Comparison of ENCODE assay signal across 17 cellular contexts in genomic region chr13:67366533-67366932, GRCh38.
DNase-seq lines count a peak whose midpoint lies in the region; ATAC-seq, FAIRE-seq and TF ChIP-seq lines count a peak whose summit lies in the region.
"Had no signal": no experiment of that assay in that cellular context is flagged by ENCODE, and none has a peak within 500 bp of the region (broad histone marks: within the 10 kb centered on the region; RNA-seq: fewer than 3 reads in every experiment).

No MANE protein-coding gene starts in this region.

- ATAC-seq in K562: no peak
- ATAC-seq in aorta (ENCODE audit: low FRiP score): no peak
- ATAC-seq: HepG2, Panc1 had no signal

- H3K27ac ChIP-seq in K562 (ENCODE audit: extremely low read depth, low read depth, low read length) (no peak overlapping the region), neural cell (ENCODE audit: low read length) (peak overlapping the region; percentile 48), aorta (ENCODE audit: low read depth in 1 of 2, low read length in 2 of 2) (no peak overlapping the region)
- H3K27ac ChIP-seq: epithelial cell of prostate, testis had no signal

- intact Hi-C loops in K562 (cut with micrococcal nuclease): no loop called here
- intact Hi-C loops in aorta (cut with DNase I): no loop called here

- no TSS peak for BruUV-seq in K562 (replicated peaks; lab: Mats Ljungman, UMichigan)

- H4K20me1 ChIP-seq in K562 (replicated peaks; ENCODE audit: control insufficient read depth, insufficient read depth, low read length): no peaks in the 10 kb centered on the region
- H4K20me1 ChIP-seq in neural cell (ENCODE audit: insufficient read depth): no peaks in the 10 kb centered on the region

- H3K4me2 ChIP-seq in K562 (ENCODE audit: insufficient read depth, low read length) (no peak overlapping the region), neural cell (ENCODE audit: low read length) (no peak overlapping the region)

- H3K36me3 ChIP-seq in K562 (ENCODE audit: control insufficient read depth, insufficient read depth, low read length): no peaks in the 10 kb centered on the region
- H3K36me3 ChIP-seq in neural cell (ENCODE audit: insufficient read depth, low read length): no peaks in the 10 kb centered on the region
- no peaks in the 10 kb centered on the region for H3K36me3 ChIP-seq in aorta (ENCODE audit: control insufficient read depth in 1 of 2, insufficient read depth in 2 of 2, low read length in 1 of 2)

- TF ChIP-seq EP300 in K562 (IDR thresholded peaks at IDR 0.05; ENCODE audit: low read length): no peak
- TF ChIP-seq EP300 in neural cell (conservative IDR thresholded peaks at IDR 0.05; ENCODE audit: poor library complexity, severe bottlenecking): no peak

- CTCF ChIA-PET in K562 (lab: Yijun Ruan, JAX; ENCODE audit: low intra/inter-chr PET ratio): no interaction called here

- TF ChIP-seq RAD21 in K562 (CRISPR knock-in tag; conservative IDR thresholded peaks at IDR 0.05 in 1 of 2, IDR thresholded peaks at IDR 0.05 in 1 of 2): no peak
- no peak for TF ChIP-seq RAD21 in neural cell (conservative IDR thresholded peaks at IDR 0.05)

- H3K9me1 ChIP-seq in K562 (ENCODE audit: control insufficient read depth, insufficient read depth, low read length): no peaks in the 10 kb centered on the region

- H3K9me3 ChIP-seq in K562 (replicated peaks; ENCODE audit: control insufficient read depth, insufficient read depth, low read depth, low read length) (no peaks in the 10 kb centered on the region), neural cell (ENCODE audit: low read length) (no peaks in the 10 kb centered on the region), aorta (ENCODE audit: control insufficient read depth, low read length) (no peaks in the 10 kb centered on the region)
- H3K9me3 ChIP-seq: Caco-2, testis had no signal

- in situ Hi-C loops in K562 (cut with MboI): no loop called here

- TF ChIP-seq CTCF in K562 (IDR thresholded peaks at IDR 0.05 in 2 of 3, conservative IDR thresholded peaks at IDR 0.05 in 1 of 3; ENCODE audit: insufficient read depth in 2 of 3, low read depth in 1 of 3, low read length in 3 of 3) (no peak), neural cell (IDR thresholded peaks at IDR 0.05; ENCODE audit: poor library complexity, severe bottlenecking) (peak; percentile 15)

- H3K4me3 ChIP-seq in K562 (no peak overlapping the region), neural cell (ENCODE audit: low read length) (no peak overlapping the region), aorta (ENCODE audit: low read length in 2 of 2) (no peak overlapping the region)
- H3K4me3 ChIP-seq: lung, testis had no signal

- H3K79me2 ChIP-seq in K562 (ENCODE audit: control insufficient read depth, insufficient read depth, low read length): no peaks in the 10 kb centered on the region
- no peaks in the 10 kb centered on the region for H3K79me2 ChIP-seq in neural cell (replicated peaks; ENCODE audit: insufficient read depth, low read length)

- POLR2A ChIA-PET in K562 (lab: Yijun Ruan, JAX): no interaction called here

- no peak for FAIRE-seq in K562 (lab: Jason Lieb, UNC)
- no peak for FAIRE-seq in H54 (lab: Jason Lieb, UNC)
- FAIRE-seq: HepG2 had no signal

- H3K4me1 ChIP-seq in K562 (replicated peaks in 1 of 2; ENCODE audit: control insufficient read depth in 2 of 2, insufficient read depth in 2 of 2, low read length in 2 of 2) (no peaks in the 10 kb centered on the region), aorta (ENCODE audit: control insufficient read depth in 1 of 2, insufficient read depth in 2 of 2, low read length in 2 of 2) (no peaks in the 10 kb centered on the region)
- H3K4me1 ChIP-seq: Caco-2, testis had no signal

- no peak for TF ChIP-seq POLR2A in K562 (conservative IDR thresholded peaks at IDR 0.05)
- TF ChIP-seq POLR2A in H54 (IDR thresholded peaks at IDR 0.05; ENCODE audit: low read depth, low read length): no peak

- H2AFZ ChIP-seq in K562 (ENCODE audit: low read depth, low read length) (no peak overlapping the region), neural cell (ENCODE audit: low read depth, low read length) (no peak overlapping the region)

- H3K9me2 ChIP-seq in neural cell (ENCODE audit: insufficient read depth, low read length): no peaks in the 10 kb centered on the region

- H3F3A ChIP-seq in neural cell (ENCODE audit: insufficient read depth, low read length, poor library complexity, severe bottlenecking): no peaks in the 10 kb centered on the region

- no peaks in the 10 kb centered on the region for H3K27me3 ChIP-seq in K562 (ENCODE audit: control insufficient read depth in 2 of 2, insufficient read depth in 2 of 2, low read length in 2 of 2)
- no peaks in the 10 kb centered on the region for H3K27me3 ChIP-seq in neural cell (ENCODE audit: insufficient read depth, low read depth, low read length)
- H3K27me3 ChIP-seq in aorta (ENCODE audit: control insufficient read depth in 1 of 2, insufficient read depth in 2 of 2, low read length in 1 of 2): no peaks in the 10 kb centered on the region
- H3K27me3 ChIP-seq: testis had no signal

- H3K9ac ChIP-seq in K562 (ENCODE audit: insufficient read depth in 1 of 2, low read depth in 2 of 2, low read length in 2 of 2) (no peak overlapping the region), neural cell (ENCODE audit: low read length) (no peak overlapping the region)

- DNase-seq in HCEC 1CT: peak; percentile 45
- peak; percentile 51 for DNase-seq in NAMALWA (ENCODE audit: low spot score)
- no peak for DNase-seq in K562 (ENCODE audit: extremely low read depth in 1 of 4, low spot score in 3 of 4)
- no peak for DNase-seq in SKM-1 (lab: John Stamatoyannopoulos, UW; ENCODE audit: unreplicated experiment)
- DNase-seq in aorta: no peak
- DNase-seq in H54 (ENCODE audit: insufficient read length, low spot score): no peak
- DNase-seq: activated effector memory CD4-positive, alpha-beta T cell treated with anti-CD3 and anti-CD28 coated beads, Interleukin-2, amount 50 U/mL, for 16 hours; Caco-2; central memory CD4-positive, alpha-beta T cell; NCI-H187 treated with DMSO at 0.1 percent for 48 hours; T-helper 9 cell; testis had no signal

TF ChIP-seq in K562, 482 proteins besides CTCF, POLR2A, EP300 and RAD21:
- TF ChIP-seq CAMTA2 (CRISPR knock-in tag; conservative IDR thresholded peaks at IDR 0.05): no peak
- peak; percentile 57 for TF ChIP-seq NFIC (IDR thresholded peaks at IDR 0.05)

TF ChIP-seq in neural cell, 6 proteins besides CTCF, POLR2A, EP300 and RAD21:
- TF ChIP-seq EZH2 (IDR thresholded peaks at IDR 0.05; ENCODE audit: borderline replicate concordance, insufficient read depth, low read length, poor library complexity, severe bottlenecking): no peak
- no peak for TF ChIP-seq POLR2AphosphoS5 (IDR thresholded peaks at IDR 0.05)
- no peak for TF ChIP-seq REST (IDR thresholded peaks at IDR 0.05; ENCODE audit: borderline replicate concordance)
- no peak for TF ChIP-seq SMC3 (conservative IDR thresholded peaks at IDR 0.05; ENCODE audit: poor library complexity)
- TF ChIP-seq MXI1 (conservative IDR thresholded peaks at IDR 0.05; ENCODE audit: poor library complexity, severe bottlenecking): no peak
- no peak for TF ChIP-seq TAF1 (IDR thresholded peaks at IDR 0.05; ENCODE audit: low read depth)

Comparison
In these comparisons a context has a peak if more than half of its experiments do, and no peak if none do; other contexts are left out.
1. DNase-seq: peak in HCEC 1CT (single experiment) and NAMALWA (single experiment); none in K562 (0 of 4), SKM-1 (single experiment), aorta (0 of 2) and H54 (single experiment).